In the genomic region with DNA sequence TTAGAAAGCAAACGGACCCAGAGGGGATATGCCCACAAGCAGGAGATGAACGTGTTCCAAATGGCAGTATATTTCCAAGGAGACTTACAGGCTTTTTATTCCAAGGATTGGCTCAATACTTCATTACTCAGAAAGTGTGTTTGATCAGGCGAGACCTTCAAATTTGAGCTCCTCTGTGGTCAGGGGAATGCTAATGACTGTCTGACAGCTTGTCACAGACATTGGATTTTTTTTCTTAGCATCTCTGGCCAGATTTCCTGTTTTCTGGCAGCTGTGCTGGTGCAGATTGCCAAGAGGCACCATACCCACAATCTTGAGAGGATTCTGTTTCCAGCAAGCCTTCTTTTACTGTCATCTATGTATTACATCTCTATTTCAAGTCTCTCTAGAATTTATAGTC, we compare ENCODE assay signal across 25 cellular contexts.
DNase-seq lines count a peak whose midpoint lies in the region; ATAC-seq and TF ChIP-seq lines count a peak whose summit lies in the region.
"Had no signal": no experiment of that assay in that cellular context is flagged by ENCODE, and none has a peak within 500 bp of the region (broad histone marks: within the 10 kb centered on the region; RNA-seq: fewer than 3 reads in every experiment).

No MANE protein-coding gene starts in this region.

- H3K27me3 Mint-ChIP-seq in activated naive CD4-positive, alpha-beta T cell treated with anti-CD3 and anti-CD28 coated beads for 36 hours (ENCODE audit: low read depth) = no peaks in the 10 kb centered on the region
- H3K27me3 Mint-ChIP-seq: brain; stimulated activated memory B cell treated with anti-CD40 and anti-IgM and Interleukin-4, amounts not matched to agents 10 μg/mL and 1 μg/mL and 100 μg/mL, for 72 hours had no signal

- no peak overlapping the region for H3K4me3 Mint-ChIP-seq in activated naive CD4-positive, alpha-beta T cell treated with anti-CD3 and anti-CD28 coated beads for 36 hours
- H3K4me3 Mint-ChIP-seq: activated CD4-positive, alpha-beta T cell treated with anti-CD3 and anti-CD28 coated beads for 36 hours; naive thymus-derived CD4-positive, alpha-beta T cell; stimulated activated memory B cell treated with anti-CD40 and anti-IgM and Interleukin-4, amounts not matched to agents 10 μg/mL and 1 μg/mL and 100 μg/mL, for 72 hours; T-helper 17 cell had no signal

- ATAC-seq in GM19324 (IDR thresholded peaks at IDR 0.05; ENCODE audit: low FRiP score, unreplicated experiment) = no peak
- ATAC-seq: activated CD4-positive, alpha-beta T cell treated with anti-CD3 and anti-CD28 coated beads for 36 hours; naive thymus-derived CD4-positive, alpha-beta T cell; stimulated activated memory B cell treated with anti-CD40 and anti-IgM and Interleukin-4, amounts not matched to agents 10 μg/mL and 1 μg/mL and 100 μg/mL, for 72 hours; T-helper 17 cell had no signal

- POLR2A ChIA-PET in GM10248 (lab: Yijun Ruan, JAX) = no interaction called here

- no peaks in the 10 kb centered on the region for H3K4me1 Mint-ChIP-seq in activated naive CD4-positive, alpha-beta T cell treated with anti-CD3 and anti-CD28 coated beads for 36 hours (ENCODE audit: low read depth)
- H3K4me1 Mint-ChIP-seq: activated CD4-positive, alpha-beta T cell treated with anti-CD3 and anti-CD28 coated beads for 36 hours had no signal

- no peaks in the 10 kb centered on the region for H3K9me3 Mint-ChIP-seq in activated naive CD4-positive, alpha-beta T cell treated with anti-CD3 and anti-CD28 coated beads for 36 hours
- H3K9me3 Mint-ChIP-seq: stimulated activated memory B cell treated with anti-CD40 and anti-IgM and Interleukin-4, amounts not matched to agents 10 μg/mL and 1 μg/mL and 100 μg/mL, for 72 hours had no signal

- no peaks in the 10 kb centered on the region for H3K36me3 Mint-ChIP-seq in activated naive CD4-positive, alpha-beta T cell treated with anti-CD3 and anti-CD28 coated beads for 36 hours (ENCODE audit: low read depth)
- H3K36me3 Mint-ChIP-seq: brain; stimulated activated memory B cell treated with anti-CD40 and anti-IgM and Interleukin-4, amounts not matched to agents 10 μg/mL and 1 μg/mL and 100 μg/mL, for 72 hours had no signal

- no peak overlapping the region for H3K27ac Mint-ChIP-seq in activated naive CD4-positive, alpha-beta T cell treated with anti-CD3 and anti-CD28 coated beads for 36 hours
- H3K27ac Mint-ChIP-seq: activated CD4-positive, alpha-beta T cell treated with anti-CD3 and anti-CD28 coated beads for 36 hours; naive thymus-derived CD4-positive, alpha-beta T cell; stimulated activated memory B cell treated with anti-CD40 and anti-IgM and Interleukin-4, amounts not matched to agents 10 μg/mL and 1 μg/mL and 100 μg/mL, for 72 hours; T-helper 17 cell had no signal

- peak; percentile 9 for DNase-seq in GDM1 (lab: John Stamatoyannopoulos, UW)
- peak; percentile 82 for DNase-seq in NCI-H2171 treated with DMSO at 0.1 percent for 48 hours (lab: John Stamatoyannopoulos, UW)
- peak; percentile 26 for DNase-seq in dedifferentiated amniotic fluid mesenchymal stem cell (ENCODE audit: extremely low spot score)
- peak; percentile 26 for DNase-seq in pons (ENCODE audit: low spot score)
- DNase-seq in activated naive CD4-positive, alpha-beta T cell treated with anti-CD3 and anti-CD28 coated beads for 36 hours = no peak
- no peak for DNase-seq in GM10248 (ENCODE audit: extremely low spot score)
- DNase-seq: activated CD4-positive, alpha-beta T cell treated with anti-CD3 and anti-CD28 coated beads for 36 hours; activated effector memory CD4-positive, alpha-beta T cell treated with anti-CD3 and anti-CD28 coated beads, Interleukin-2, amount 50 U/mL, for 16 hours; effector CD4-positive, alpha-beta T cell; GOT3; hypothalamus; KG1; left ventricle myocardium inferior; naive thymus-derived CD4-positive, alpha-beta T cell; NCI-H187; NCI-H510A treated with DMSO at 0.1 percent for 48 hours; occipital lobe; RPMI8226; spleen; stimulated activated CD4-positive, alpha-beta T cell treated with anti-CD3 and anti-CD28 coated beads, Interleukin-4, amount 100 ng/mL, for 1 hour; T-helper 17 cell; testis had no signal

- intact Hi-C loops in activated naive CD4-positive, alpha-beta T cell treated with anti-CD3 and anti-CD28 coated beads for 36 hours (cut with micrococcal nuclease) = loop anchor here (5.0 kb wide), 1 partner anchor 174 kb away; no protein-coding TSS in a partner anchor

- CTCF ChIA-PET in activated naive CD4-positive, alpha-beta T cell treated with anti-CD3 and anti-CD28 coated beads for 36 hours (lab: Charles Lee) = no interaction called here
- CTCF ChIA-PET in GM10248 (lab: Yijun Ruan, JAX) = interaction anchor here (1.0 to 1.4 kb wide), 2 partner anchors 8 to 11 kb away, joined by 3 read pairs; no protein-coding TSS in a partner anchor

- TF ChIP-seq CTCF in GM10248 (IDR thresholded peaks at IDR 0.05; ENCODE audit: control extremely low read depth, extremely low read depth, low read depth, missing control alignments) = no peak

Comparison
In these comparisons a context has a peak if more than half of its experiments do, and no peak if none do; other contexts are left out.
1. DNase-seq: peak in GDM1 (single experiment), NCI-H2171 treated with DMSO at 0.1 percent for 48 hours (single experiment), dedifferentiated amniotic fluid mesenchymal stem cell (single experiment) and pons (single experiment); none in activated naive CD4-positive, alpha-beta T cell treated with anti-CD3 and anti-CD28 coated beads for 36 hours (single experiment) and GM10248 (single experiment).